ENCODE assay signal across 14 cellular contexts in the genomic region with DNA sequence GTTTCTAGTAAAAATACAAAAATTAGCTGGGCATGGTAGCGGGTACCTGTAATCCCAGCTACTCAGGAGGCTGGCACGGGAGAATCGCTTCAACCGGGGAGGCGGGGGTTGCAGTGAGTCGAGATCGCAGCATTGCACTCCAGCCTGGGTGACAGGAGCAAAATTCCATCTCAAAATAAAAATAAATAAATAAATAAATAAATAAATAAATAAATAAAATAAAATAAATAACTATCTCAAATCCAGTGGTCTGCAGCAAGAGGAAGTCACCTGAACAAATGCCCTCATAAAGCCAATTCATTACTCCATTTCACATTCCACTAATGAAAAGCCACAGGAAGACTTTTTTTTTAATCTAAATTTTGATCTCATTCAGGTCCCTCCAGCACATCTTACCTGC.
DNase-seq lines count a peak whose midpoint lies in the region; ATAC-seq, FAIRE-seq and TF ChIP-seq lines count a peak whose summit lies in the region.
"Had no signal": no experiment of that assay in that cellular context is flagged by ENCODE, and none has a peak within 500 bp of the region (broad histone marks: within the 10 kb centered on the region; RNA-seq: fewer than 3 reads in every experiment).

No MANE protein-coding gene starts in this region.

- TF ChIP-seq RAD21 in A549 (conservative IDR thresholded peaks at IDR 0.05 in 1 of 2, IDR thresholded peaks at IDR 0.05 in 1 of 2) = no peak

- H3K9ac ChIP-seq in kidney (ENCODE audit: low read length in 2 of 2) = no peak overlapping the region

- peak overlapping the region; percentile 65 for H3K4me2 ChIP-seq in A549

- H3K36me3 ChIP-seq in HEK293 (ENCODE audit: control insufficient read depth in 2 of 2, insufficient read depth in 1 of 2, low read length in 2 of 2) (no peaks in the 10 kb centered on the region), SJCRH30 (0 out of 2 replicates have a peak, but pooled peaks cover 3% of the 10 kb centered on the region), kidney (ENCODE audit: control insufficient read depth in 1 of 2, insufficient read depth in 2 of 2, low read length in 2 of 2) (no peaks in the 10 kb centered on the region)

- no peak for TF ChIP-seq EP300 in A549 (IDR thresholded peaks at IDR 0.05)

- CTCF ChIA-PET in A549 (lab: Yijun Ruan, JAX) (interaction anchor here (1.0 to 4.9 kb wide), 4 partner anchors 10 to 58 kb away, joined by 3 to 36 read pairs (median 6); no protein-coding TSS in a partner anchor), HEK293 (lab: Yijun Ruan, JAX) (interaction anchor here (1.3 to 1.7 kb wide), 2 partner anchors 13 to 16 kb away, joined by 3 to 5 read pairs; no protein-coding TSS in a partner anchor)

- TF ChIP-seq CTCF in A549 (IDR thresholded peaks at IDR 0.05) = no peak
- no peak for TF ChIP-seq CTCF in HEK293 (tag by site-specific recombination; IDR thresholded peaks at IDR 0.05)
- no peak for TF ChIP-seq CTCF in kidney (IDR thresholded peaks at IDR 0.05; ENCODE audit: borderline replicate concordance, extremely low read depth, insufficient read depth)
- no peak for TF ChIP-seq CTCF in lower leg skin (IDR thresholded peaks at IDR 0.05)

- POLR2A ChIA-PET in A549 (lab: Yijun Ruan, JAX) = no interaction called here
- POLR2A ChIA-PET in HEK293 (lab: Yijun Ruan, JAX) = interaction anchor here (0.7 to 1.7 kb wide), 4 partner anchors 14 to 116 kb away, joined by 3 to 4 read pairs (median 4); no protein-coding TSS in a partner anchor

- no peaks in the 10 kb centered on the region for H3K9me3 ChIP-seq in A549
- H3K9me3 ChIP-seq in HEK293 (ENCODE audit: control insufficient read depth, insufficient read depth, low read depth, low read length) = no peaks in the 10 kb centered on the region
- no peaks in the 10 kb centered on the region for H3K9me3 ChIP-seq in SJCRH30 (replicated peaks)
- H3K9me3 ChIP-seq in kidney (ENCODE audit: control insufficient read depth in 1 of 2, low read length in 2 of 2) = no peaks in the 10 kb centered on the region

- H3K27ac ChIP-seq in A549 (peak overlapping the region; percentile 6 to 70; a peak in 5 of 6 replicates), HEK293 (ENCODE audit: extremely low read depth, low read depth, low read length) (no peak overlapping the region), SJCRH30 (peak overlapping the region; percentile 54), kidney (ENCODE audit: low read depth in 2 of 2, low read length in 2 of 2) (peak overlapping the region; percentile 24 to 29)

- WGBS in A549 (ENCODE audit: missing lambda C conversion rate) = 96% methylated on average over 7 of the region's 7 CpGs
- WGBS in lower leg skin, 2 donors = 97 to 100% methylated on average over 7 of the region's 7 CpGs

- ATAC-seq in A549 = no peak

- intact Hi-C loops in kidney (cut with DNase I) (no loop called here), lower leg skin (cut with DNase I; ENCODE audit: low total_unique reads) (no loop called here)

- H3K4me3 ChIP-seq in A549 (no peak overlapping the region), HEK293 (ENCODE audit: low read depth, low read length) (no peak overlapping the region), SJCRH30 (no peak overlapping the region), kidney (ENCODE audit: low read length in 2 of 2) (no peak overlapping the region), lower leg skin (ENCODE audit: low read depth, poor library complexity, severe bottlenecking) (no peak overlapping the region)

- no peak for DNase-seq in A549 (ENCODE audit: low read depth in 1 of 2, low spot score in 1 of 2)
- DNase-seq in SJCRH30 = no peak
- DNase-seq in kidney = no peak
- no peak for DNase-seq in effector CD8-positive, alpha-beta T cell (lab: John Stamatoyannopoulos, UW)
- DNase-seq in lower leg skin (ENCODE audit: low spot score in 2 of 2) = no peak
- DNase-seq in stimulated activated naive CD4-positive, alpha-beta T cell (lab: John Stamatoyannopoulos, UW) = no peak
- DNase-seq in NCI-H82 treated with DMSO at 0.1 percent for 48 hours (lab: John Stamatoyannopoulos, UW; ENCODE audit: unreplicated experiment) = no peak
- DNase-seq: DMS 273 treated with DMSO at 0.1 percent for 48 hours, Karpas-422, NCI-H1105, NCI-H1694, NCI-H510A treated with DMSO at 0.1 percent for 48 hours, NCI-H82 had no signal

- H3K4me1 ChIP-seq in A549 (peaks cover 74% of the 10 kb centered on the region), HEK293 (ENCODE audit: control insufficient read depth, insufficient read depth, low read length) (peaks cover 27% of the 10 kb centered on the region), SJCRH30 (peaks cover 58% of the 10 kb centered on the region), kidney (ENCODE audit: control insufficient read depth in 1 of 2, insufficient read depth in 1 of 2, low read depth in 1 of 2, low read length in 2 of 2) (peaks cover 0 to 8% of the 10 kb centered on the region in 2 donors)

- TF ChIP-seq POLR2A in A549 (IDR thresholded peaks at IDR 0.05; ENCODE audit: low read length) (no peak), lower leg skin (IDR thresholded peaks at IDR 0.05) (no peak)

- FAIRE-seq in A549 (lab: Jason Lieb, UNC) (no peak), kidney (lab: Jason Lieb, UNC) (no peak)

- no peaks in the 10 kb centered on the region for H3K27me3 ChIP-seq in SJCRH30

TF ChIP-seq in A549, 52 proteins besides CTCF, POLR2A, EP300 and RAD21:
- TF ChIP-seq JUNB (IDR thresholded peaks at IDR 0.05) = no peak
- peak; percentile 25; the same call in 1 of the 2 replicates for TF ChIP-seq ZC3H11A (IDR thresholded peaks at IDR 0.05)
- no peak for TF ChIP-seq FOSL2 (IDR thresholded peaks at IDR 0.05)
- no peak for TF ChIP-seq FOSL2 (CRISPR knock-in tag; IDR thresholded peaks at IDR 0.05)
TF ChIP-seq in A549: peak in this region for 1.

TF ChIP-seq in HEK293, 187 proteins besides CTCF, POLR2A, EP300 and RAD21 (continues in another document):
- TF ChIP-seq ZNF510 (tag by site-specific recombination; IDR thresholded peaks at IDR 0.05; ENCODE audit: insufficient replicate concordance) (peak; percentile 80), ZNF555 (tag by site-specific recombination; conservative IDR thresholded peaks at IDR 0.05) (peak; percentile 59), ZNF423 (tag by site-specific recombination; IDR thresholded peaks at IDR 0.05) (no peak), ZNF629 (tag by site-specific recombination; IDR thresholded peaks at IDR 0.05) (0 out of 2 replicates have a peak, but pooled peaks have one; percentile 19), ZBTB20 (tag by site-specific recombination; IDR thresholded peaks at IDR 0.05) (no peak), ZNF558 (tag by site-specific recombination; IDR thresholded peaks at IDR 0.05) (peak; percentile 64; the same call in 1 of the 2 replicates), ZNF623 (tag by site-specific recombination; IDR thresholded peaks at IDR 0.05) (peak; percentile 60), ZNF140 (tag by site-specific recombination; IDR thresholded peaks at IDR 0.05) (peak; percentile 47; the same call in 1 of the 2 replicates)
- TF ChIP-seq, protein P1, sequence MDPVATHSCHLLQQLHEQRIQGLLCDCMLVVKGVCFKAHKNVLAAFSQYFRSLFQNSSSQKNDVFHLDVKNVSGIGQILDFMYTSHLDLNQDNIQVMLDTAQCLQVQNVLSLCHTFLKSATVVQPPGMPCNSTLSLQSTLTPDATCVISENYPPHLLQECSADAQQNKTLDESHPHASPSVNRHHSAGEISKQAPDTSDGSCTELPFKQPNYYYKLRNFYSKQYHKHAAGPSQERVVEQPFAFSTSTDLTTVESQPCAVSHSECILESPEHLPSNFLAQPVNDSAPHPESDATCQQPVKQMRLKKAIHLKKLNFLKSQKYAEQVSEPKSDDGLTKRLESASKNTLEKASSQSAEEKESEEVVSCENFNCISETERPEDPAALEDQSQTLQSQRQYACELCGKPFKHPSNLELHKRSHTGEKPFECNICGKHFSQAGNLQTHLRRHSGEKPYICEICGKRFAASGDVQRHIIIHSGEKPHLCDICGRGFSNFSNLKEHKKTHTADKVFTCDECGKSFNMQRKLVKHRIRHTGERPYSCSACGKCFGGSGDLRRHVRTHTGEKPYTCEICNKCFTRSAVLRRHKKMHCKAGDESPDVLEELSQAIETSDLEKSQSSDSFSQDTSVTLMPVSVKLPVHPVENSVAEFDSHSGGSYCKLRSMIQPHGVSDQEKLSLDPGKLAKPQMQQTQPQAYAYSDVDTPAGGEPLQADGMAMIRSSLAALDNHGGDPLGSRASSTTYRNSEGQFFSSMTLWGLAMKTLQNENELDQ (tag by site-specific recombination; IDR thresholded peaks at IDR 0.05; ENCODE audit: low read depth) = no peak
- TF ChIP-seq, protein P2, sequence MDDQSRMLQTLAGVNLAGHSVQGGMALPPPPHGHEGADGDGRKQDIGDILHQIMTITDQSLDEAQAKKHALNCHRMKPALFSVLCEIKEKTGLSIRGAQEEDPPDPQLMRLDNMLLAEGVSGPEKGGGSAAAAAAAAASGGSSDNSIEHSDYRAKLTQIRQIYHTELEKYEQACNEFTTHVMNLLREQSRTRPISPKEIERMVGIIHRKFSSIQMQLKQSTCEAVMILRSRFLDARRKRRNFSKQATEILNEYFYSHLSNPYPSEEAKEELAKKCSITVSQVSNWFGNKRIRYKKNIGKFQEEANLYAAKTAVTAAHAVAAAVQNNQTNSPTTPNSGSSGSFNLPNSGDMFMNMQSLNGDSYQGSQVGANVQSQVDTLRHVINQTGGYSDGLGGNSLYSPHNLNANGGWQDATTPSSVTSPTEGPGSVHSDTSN (CRISPR knock-in tag; IDR thresholded peaks at IDR 0.05) = no peak
